Comparison of ENCODE assay signal across 18 cellular contexts in genomic region chr1:111745670-111746613, GRCh38. TPM values are rescaled to one million over a fixed set of nuclear protein-coding genes. Genes with fewer than 3 reads are reported as not detected.
DNase-seq lines count a peak whose midpoint lies in the region; ATAC-seq, FAIRE-seq and TF ChIP-seq lines count a peak whose summit lies in the region.
"Had no signal": no experiment of that assay in that cellular context is flagged by ENCODE, and none has a peak within 500 bp of the region (broad histone marks: within the 10 kb centered on the region; RNA-seq: fewer than 3 reads in every experiment).

No MANE protein-coding gene starts in this region.

- H3K4me3 ChIP-seq in HepG2 (replicated peaks in 1 of 3; ENCODE audit: insufficient read depth in 1 of 3, low read depth in 2 of 3, low read length in 3 of 3) (no peak overlapping the region), right lobe of liver (no peak overlapping the region), SJCRH30 (no peak overlapping the region), left ventricle myocardium inferior (no peak overlapping the region), aorta (ENCODE audit: low read length in 2 of 2) (no peak overlapping the region)
- H3K4me3 ChIP-seq: thyroid gland had no signal

- TF ChIP-seq CTCF in HepG2 (CRISPR knock-in tag; IDR thresholded peaks at IDR 0.05) (no peak), right lobe of liver (IDR thresholded peaks at IDR 0.05) (no peak), left ventricle myocardium inferior (IDR thresholded peaks at IDR 0.05; ENCODE audit: borderline replicate concordance) (no peak)

- 80% methylated on average over 7 of the region's 9 CpGs for WGBS in HepG2 (ENCODE audit: low lambda C conversion rate)
- 92% methylated on average over 6 of the region's 9 CpGs for WGBS in right lobe of liver (ENCODE audit: insufficient coverage, low coverage, low lambda C conversion rate, missing lambda C conversion rate)
- 94 to 96% methylated on average over 9 of the region's 9 CpGs for WGBS in aorta, 2 donors

- H3K27me3 ChIP-seq in HepG2 (ENCODE audit: control insufficient read depth in 1 of 2, insufficient read depth in 2 of 2, low read length in 2 of 2), result peaks cover 0 to 5% of the 10 kb centered on the region in 2 experiments; a peak in 1 of 5 replicates
- H3K27me3 ChIP-seq in right lobe of liver, result no peaks in the 10 kb centered on the region
- H3K27me3 ChIP-seq in SJCRH30, result no peaks in the 10 kb centered on the region
- no peaks in the 10 kb centered on the region for H3K27me3 ChIP-seq in left ventricle myocardium inferior (ENCODE audit: low read depth)
- no peaks in the 10 kb centered on the region for H3K27me3 ChIP-seq in aorta (ENCODE audit: control insufficient read depth in 1 of 2, insufficient read depth in 2 of 2, low read length in 1 of 2)
- H3K27me3 ChIP-seq: thyroid gland had no signal

- intact Hi-C loops in HepG2 (cut with micrococcal nuclease; ENCODE audit: unreplicated experiment), result no loop called here
- intact Hi-C loops in right lobe of liver (cut with DNase I), result no loop called here
- intact Hi-C loops in left ventricle myocardium inferior (cut with micrococcal nuclease), result loop anchor here (2.0 kb wide), 1 partner anchor 31 kb away; no protein-coding TSS in a partner anchor
- intact Hi-C loops in aorta (cut with DNase I), result loop anchor here in 1 of 2 donors (5.0 kb wide), 1 partner anchor 264 kb away; no protein-coding TSS in a partner anchor

- TF ChIP-seq RAD21 in HepG2 (CRISPR knock-in tag; IDR thresholded peaks at IDR 0.05), result no peak

- H3K79me2 ChIP-seq in HepG2 (ENCODE audit: insufficient read depth, low read length), result no peaks in the 10 kb centered on the region

- no peaks in the 10 kb centered on the region; the same call in 1 of the 2 replicates for H4K20me1 ChIP-seq in HepG2 (ENCODE audit: insufficient read depth, low read length)

- no peak overlapping the region for H3K4me2 ChIP-seq in HepG2 (ENCODE audit: low read depth, low read length)

- CTCF ChIA-PET in HepG2 (lab: Yijun Ruan, JAX; ENCODE audit: low intra/inter-chr PET ratio, low total read pairs), result interaction anchor here (2.0 to 3.2 kb wide), 3 partner anchors 31 to 264 kb away, joined by 7 to 65 read pairs (median 19); no protein-coding TSS in a partner anchor

- H2AFZ ChIP-seq in HepG2 (ENCODE audit: low read length), result no peak overlapping the region

- H3K9me3 ChIP-seq in HepG2 (ENCODE audit: low read length) (no peaks in the 10 kb centered on the region), right lobe of liver (no peaks in the 10 kb centered on the region), SJCRH30 (replicated peaks) (no peaks in the 10 kb centered on the region), left ventricle myocardium inferior (replicated peaks) (no peaks in the 10 kb centered on the region), aorta (ENCODE audit: control insufficient read depth, low read length) (no peaks in the 10 kb centered on the region)
- H3K9me3 ChIP-seq: thyroid gland had no signal

- H3K36me3 ChIP-seq in HepG2 (replicated peaks in 1 of 2; ENCODE audit: control insufficient read depth in 1 of 2, insufficient read depth in 2 of 2, low read length in 2 of 2) (no peaks in the 10 kb centered on the region), right lobe of liver (no peaks in the 10 kb centered on the region), SJCRH30 (no peaks in the 10 kb centered on the region), left ventricle myocardium inferior (no peaks in the 10 kb centered on the region), aorta (ENCODE audit: control insufficient read depth in 1 of 2, insufficient read depth in 2 of 2, low read length in 1 of 2) (no peaks in the 10 kb centered on the region)
- H3K36me3 ChIP-seq: thyroid gland had no signal

- BruUV-seq in HepG2 (replicated peaks; lab: Mats Ljungman, UMichigan), result no TSS peak

- no peak overlapping the region for H3K9ac ChIP-seq in HepG2 (ENCODE audit: insufficient read depth, low read depth, low read length)

- H3K27ac ChIP-seq in HepG2 (ENCODE audit: extremely low read length, insufficient read depth, low read length), result no peak overlapping the region
- H3K27ac ChIP-seq in right lobe of liver, result no peak overlapping the region
- no peak overlapping the region for H3K27ac ChIP-seq in SJCRH30
- peak overlapping the region; percentile 82 for H3K27ac ChIP-seq in left ventricle myocardium inferior (replicated peaks)
- no peak overlapping the region for H3K27ac ChIP-seq in aorta (ENCODE audit: low read depth in 1 of 2, low read length in 2 of 2)
- H3K27ac ChIP-seq: thyroid gland had no signal

- in situ Hi-C loops in HepG2 (cut with HindIII; ENCODE audit: extremely low pct_ligation_motif_present, low pct_unique_long_range_greater_than_20kb), result no loop called here

- TF ChIP-seq POLR2A in HepG2 (IDR thresholded peaks at IDR 0.05; ENCODE audit: insufficient read depth in 1 of 2, low read depth in 2 of 2, low read length in 2 of 2) (no peak), right lobe of liver (IDR thresholded peaks at IDR 0.05) (no peak)

- FAIRE-seq in HepG2 (lab: Jason Lieb, UNC), result no peak
- FAIRE-seq: islet of Langerhans, TTC549 had no signal

- DNase-seq in HepG2 (ENCODE audit: low spot score), result no peak
- no peak for DNase-seq in right lobe of liver
- DNase-seq in SJCRH30, result peak; percentile 41 to 63
- no peak for DNase-seq in left ventricle myocardium inferior
- DNase-seq in aorta, result no peak
- no peak for DNase-seq in NCI-H2029 (lab: John Stamatoyannopoulos, UW)
- DNase-seq: activated CD8-positive, alpha-beta T cell treated with anti-CD3 and anti-CD28 coated beads for 36 hours; activated gamma-delta T cell; AML-193; effector memory CD4-positive, alpha-beta T cell; MM.1S; NCI-H524 treated with DMSO at 0.1 percent for 48 hours; posterior cingulate gyrus; thyroid gland had no signal

- no peak for TF ChIP-seq EP300 in HepG2 (IDR thresholded peaks at IDR 0.05; ENCODE audit: low read depth in 2 of 2, low read length in 2 of 2)
- no peak for TF ChIP-seq EP300 in HepG2 (CRISPR knock-in tag; IDR thresholded peaks at IDR 0.05; ENCODE audit: borderline replicate concordance)

- ATAC-seq in HepG2 (no peak), right lobe of liver (no peak), HG03159 (IDR thresholded peaks at IDR 0.05; ENCODE audit: unreplicated experiment) (no peak), aorta (ENCODE audit: low FRiP score) (no peak), GM21737 (IDR thresholded peaks at IDR 0.05; ENCODE audit: unreplicated experiment) (no peak)
- ATAC-seq: activated CD8-positive, alpha-beta T cell treated with anti-CD3 and anti-CD28 coated beads for 36 hours had no signal

- POLR2A ChIA-PET in HepG2 (lab: Yijun Ruan, JAX), result no interaction called here

- H3K4me1 ChIP-seq in HepG2 (ENCODE audit: insufficient read depth, low read length) (peaks cover 34% of the 10 kb centered on the region), right lobe of liver (no peaks in the 10 kb centered on the region), SJCRH30 (no peaks in the 10 kb centered on the region), left ventricle myocardium inferior (peaks cover 60% of the 10 kb centered on the region), aorta (ENCODE audit: control insufficient read depth in 1 of 2, insufficient read depth in 2 of 2, low read length in 2 of 2) (no peaks in the 10 kb centered on the region)
- H3K4me1 ChIP-seq: thyroid gland had no signal

RNA-seq across cellular contexts. Expression of gene INKA2, which starts 6.7 kb away (rescaled TPM):
- total RNA-seq in HepG2 (2016; rRNA removed; fragmentation: Illumina TruSeq; extraction: Trizol) (4.6 and 6.1 TPM in 2 replicates), right lobe of liver (1 to 10 TPM in 4 of 6 experiments, under 1 TPM in 2; 0.43 to 2.2 (median 1.4) TPM), left ventricle myocardium inferior (24.3 TPM), aorta (10 to 100 TPM; 11.7 to 14.8 TPM)
- 0.61 and 1.2 TPM in 2 replicates for total RNA-seq in HepG2 (2016; cell fraction: cytosol; rRNA removed; fragmentation: Illumina TruSeq; extraction: Trizol; ENCODE audit: low read depth)
- total RNA-seq in HepG2 (2016; cell fraction: insoluble cytoplasmic fraction; rRNA removed; fragmentation: Illumina TruSeq; extraction: Trizol), result 4.0 and 4.3 TPM in 2 replicates
- total RNA-seq in HepG2 (2016; cell fraction: membrane; rRNA removed; fragmentation: Illumina TruSeq; extraction: Trizol), result 2.5 and 2.9 TPM in 2 replicates
- 4.0 and 4.7 TPM in 2 replicates for total RNA-seq in HepG2 (2016; cell fraction: nucleus; rRNA removed; fragmentation: Illumina TruSeq; extraction: Trizol)
- polyA plus RNA-seq in HepG2 (2011; rRNA removed) (2.6 TPM in 2 replicates), aorta (1 to 10 TPM in 1 of 2 donors, not detected in 1; 1.3 TPM)
- 1.3 TPM in 2 replicates for polyA plus RNA-seq in HepG2 (2011; cell fraction: cytosol; rRNA removed)
- polyA plus RNA-seq in HepG2 (2011; cell fraction: nucleus; rRNA removed), result 2.5 and 3.6 TPM in 2 replicates
- 1.7 and 2.4 TPM in 2 replicates for polyA plus RNA-seq in HepG2 (2012)
- 0.77 and 1.1 TPM in 2 replicates for polyA plus RNA-seq in HepG2 (2016; cell fraction: cytosol; fragmentation: Illumina TruSeq; extraction: Trizol; ENCODE audit: low read depth)
- polyA plus RNA-seq in HepG2 (2016; cell fraction: insoluble cytoplasmic fraction; fragmentation: Illumina TruSeq; extraction: Trizol; ENCODE audit: low read depth), result 2.2 and 3.8 TPM in 2 replicates
- polyA plus RNA-seq in HepG2 (2016; cell fraction: membrane; fragmentation: Illumina TruSeq; extraction: Trizol; ENCODE audit: low read depth), result 1.9 and 2.0 TPM in 2 replicates
- 6.2 and 10.3 TPM in 2 replicates for polyA plus RNA-seq in HepG2 (2016; cell fraction: nucleus; fragmentation: Illumina TruSeq; extraction: Trizol; ENCODE audit: insufficient read depth, low read depth)
- 4.9 and 8.9 TPM in 2 replicates for polyA minus RNA-seq in HepG2 (2011; rRNA and poly(A)+ RNA removed; ENCODE audit: low replicate concordance)
- polyA minus RNA-seq in HepG2 (2011; cell fraction: cytosol; rRNA and poly(A)+ RNA removed), result 1.6 TPM in 1 of 2 replicates, not detected in the other
- polyA minus RNA-seq in HepG2 (2011; cell fraction: nucleus; rRNA and poly(A)+ RNA removed), result 6.2 and 9.3 TPM in 2 replicates
- 21.3 and 22.1 TPM in 2 replicates for total RNA-seq in SJCRH30 (2014; rRNA removed; shearing (Covaris generic))

RNA-seq across cellular contexts. Expression of gene DDX20, which starts 9.8 kb away (rescaled TPM):
- total RNA-seq in HepG2 (2016; rRNA removed; fragmentation: Illumina TruSeq; extraction: Trizol), result 14.3 and 20.0 TPM in 2 replicates
- total RNA-seq in HepG2 (2016; cell fraction: cytosol; rRNA removed; fragmentation: Illumina TruSeq; extraction: Trizol; ENCODE audit: low read depth), result 1.8 and 2.2 TPM in 2 replicates
- total RNA-seq in HepG2 (2016; cell fraction: insoluble cytoplasmic fraction; rRNA removed; fragmentation: Illumina TruSeq; extraction: Trizol), result 13.8 and 19.4 TPM in 2 replicates
- total RNA-seq in HepG2 (2016; cell fraction: membrane; rRNA removed; fragmentation: Illumina TruSeq; extraction: Trizol), result 5.0 and 6.5 TPM in 2 replicates
- 13.8 TPM in 2 replicates for total RNA-seq in HepG2 (2016; cell fraction: nucleus; rRNA removed; fragmentation: Illumina TruSeq; extraction: Trizol)
- 3.2 and 4.0 TPM in 2 replicates for polyA plus RNA-seq in HepG2 (2011; rRNA removed)
- 1.7 and 2.4 TPM in 2 replicates for polyA plus RNA-seq in HepG2 (2011; cell fraction: cytosol; rRNA removed)
- polyA plus RNA-seq in HepG2 (2011; cell fraction: nucleus; rRNA removed), result 4.0 and 5.2 TPM in 2 replicates
- polyA plus RNA-seq in HepG2 (2012), result 4.6 and 6.6 TPM in 2 replicates
- 0.71 and 0.80 TPM in 2 replicates for polyA plus RNA-seq in HepG2 (2016; cell fraction: cytosol; fragmentation: Illumina TruSeq; extraction: Trizol; ENCODE audit: low read depth)
- 13.4 and 14.2 TPM in 2 replicates for polyA plus RNA-seq in HepG2 (2016; cell fraction: insoluble cytoplasmic fraction; fragmentation: Illumina TruSeq; extraction: Trizol; ENCODE audit: low read depth)
- 1.7 and 2.0 TPM in 2 replicates for polyA plus RNA-seq in HepG2 (2016; cell fraction: membrane; fragmentation: Illumina TruSeq; extraction: Trizol; ENCODE audit: low read depth)
- polyA plus RNA-seq in HepG2 (2016; cell fraction: nucleus; fragmentation: Illumina TruSeq; extraction: Trizol; ENCODE audit: insufficient read depth, low read depth), result 14.9 and 15.2 TPM in 2 replicates
- 5.0 and 17.2 TPM in 2 replicates for polyA minus RNA-seq in HepG2 (2011; rRNA and poly(A)+ RNA removed; ENCODE audit: low replicate concordance)
- polyA minus RNA-seq in HepG2 (2011; cell fraction: cytosol; rRNA and poly(A)+ RNA removed), result 4.1 and 4.2 TPM in 2 replicates
- 15.5 and 16.4 TPM in 2 replicates for polyA minus RNA-seq in HepG2 (2011; cell fraction: nucleus; rRNA and poly(A)+ RNA removed)
- 10 to 100 TPM in 2 of 6 experiments, 1 to 10 TPM in 4; 3.9 to 11.6 (median 5.1) TPM for total RNA-seq in right lobe of liver
- total RNA-seq in SJCRH30 (2014; rRNA removed; shearing (Covaris generic)), result 28.3 and 32.5 TPM in 2 replicates
- 5.9 TPM for total RNA-seq in left ventricle myocardium inferior
- total RNA-seq in aorta, result 1 to 10 TPM; 7.9 to 8.8 TPM
- 1 to 10 TPM; 3.9 to 5.9 TPM for polyA plus RNA-seq in aorta

Comparison
In these comparisons a context has a peak if more than half of its experiments do, and no peak if none do; other contexts are left out.
1. DNase-seq: peak in SJCRH30 (2 of 2); none in HepG2 (single experiment), right lobe of liver (0 of 3), left ventricle myocardium inferior (single experiment), aorta (0 of 2) and NCI-H2029 (single experiment).